In the genomic region with DNA sequence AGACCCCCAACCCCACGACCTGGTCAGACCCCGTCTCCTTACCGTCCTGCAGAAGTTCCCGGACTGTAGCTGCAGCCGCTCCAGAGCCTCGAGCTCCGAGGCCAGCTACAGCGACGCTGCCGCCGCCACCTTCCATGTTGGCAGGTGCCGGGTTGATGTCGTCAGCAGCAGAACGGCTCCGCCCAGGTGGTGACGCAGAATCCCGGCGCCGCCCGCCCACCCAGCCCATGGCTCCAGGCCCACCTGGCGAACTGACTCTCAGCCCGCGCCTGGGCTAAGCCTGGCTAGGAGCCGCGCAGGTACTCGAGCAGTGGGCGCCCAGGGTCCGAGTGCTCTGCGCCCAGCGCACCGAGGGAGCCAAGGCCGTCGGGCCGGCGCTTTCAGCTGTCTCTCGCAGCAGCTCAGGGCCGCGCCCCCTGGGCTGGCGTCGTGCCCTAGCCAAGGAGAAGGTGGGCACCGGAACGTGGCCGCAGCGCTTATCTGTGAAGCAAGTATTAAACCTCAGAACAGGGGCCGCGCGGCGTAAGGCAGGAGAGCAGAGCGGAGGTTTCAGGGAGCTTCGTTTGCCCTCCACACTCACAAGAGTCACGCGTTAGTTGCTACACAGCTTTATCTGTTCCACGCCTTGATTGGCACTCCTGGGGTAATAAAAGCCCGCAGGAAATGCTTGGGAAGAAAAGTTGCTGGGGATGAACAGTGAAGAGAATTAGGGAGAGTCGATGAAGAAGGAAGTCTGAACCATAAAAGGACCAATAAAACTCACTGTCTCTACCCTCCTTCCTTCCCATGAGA, we compare ENCODE assay signal across 8 cellular contexts. TPM values are rescaled to one million over a fixed set of nuclear protein-coding genes. Genes with fewer than 3 reads are reported as not detected.
DNase-seq lines count a peak whose midpoint lies in the region; ATAC-seq and TF ChIP-seq lines count a peak whose summit lies in the region.

A gene (minus strand): TSS at position 160 of the 792 bp plus-strand sequence. CDS start 24 bp downstream, at position 136.
A gene with protein sequence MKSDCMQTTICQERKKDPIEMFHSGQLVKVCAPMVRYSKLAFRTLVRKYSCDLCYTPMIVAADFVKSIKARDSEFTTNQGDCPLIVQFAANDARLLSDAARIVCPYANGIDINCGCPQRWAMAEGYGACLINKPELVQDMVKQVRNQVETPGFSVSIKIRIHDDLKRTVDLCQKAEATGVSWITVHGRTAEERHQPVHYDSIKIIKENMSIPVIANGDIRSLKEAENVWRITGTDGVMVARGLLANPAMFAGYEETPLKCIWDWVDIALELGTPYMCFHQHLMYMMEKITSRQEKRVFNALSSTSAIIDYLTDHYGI (plus strand): TSS at position 211 of the 792 bp plus-strand sequence. CDS start 3,100 bp downstream, outside the sequence.

- TF ChIP-seq CTCF in H9 (conservative IDR thresholded peaks at IDR 0.05): no peak
- no peak for TF ChIP-seq CTCF in omental fat pad (IDR thresholded peaks at IDR 0.05)

- peaks cover 2% of the 10 kb centered on the region; the same call in 1 of the 2 replicates for H3K27me3 Mint-ChIP-seq in H9 (ENCODE audit: low read depth)

- peak; percentile 91 for DNase-seq in GM03348 (ENCODE audit: low spot score)
- DNase-seq in H9: peak; percentile 91
- DNase-seq in M059J (ENCODE audit: low read depth): peak; percentile 76
- no peak for DNase-seq in SK-N-MC (ENCODE audit: low read depth, low spot score)
- DNase-seq in activated naive CD4-positive, alpha-beta T cell treated with anti-CD3 and anti-CD28 coated beads, Interleukin-2, amount 50 U/mL, for 16 hours: peak; percentile 86
- DNase-seq in germinal center (ENCODE audit: low spot score): peak; percentile 88
- peak; percentile 66 for DNase-seq in omental fat pad (ENCODE audit: low spot score)

- H3K9ac ChIP-seq in H9 (ENCODE audit: extremely low read depth, insufficient read length, low read length) (peak within 1 kb of the TSS; percentile 89), SK-N-MC (ENCODE audit: insufficient read length) (peak within 1 kb of the TSS; percentile 88)

- peak within 1 kb of the TSS; percentile 40 for H3K27ac ChIP-seq in H9 (ENCODE audit: insufficient read length, low read depth, low read length)
- H3K27ac ChIP-seq in SK-N-MC: peak within 1 kb of the TSS; percentile 22; the same call in 1 of the 2 replicates
- H3K27ac ChIP-seq in temporal lobe (ENCODE audit: low read depth, low read length): peak within 1 kb of the TSS; percentile 47

- peak within 1 kb of the TSS; percentile 30 for H2BK5ac ChIP-seq in H9 (ENCODE audit: insufficient read length, low read length)

- H3K56ac ChIP-seq in H9 (ENCODE audit: insufficient read length, low read depth, low read length): no peak within 1 kb of the TSS

- peak within 1 kb of the TSS; percentile 93 to 99 (median 97) for H3K27ac Mint-ChIP-seq in H9

- ATAC-seq in omental fat pad (ENCODE audit: low FRiP score): peak; percentile 92

- H4K20me1 ChIP-seq in H9 (ENCODE audit: control insufficient read depth, insufficient read depth, insufficient read length): no peaks in the 10 kb centered on the region

- no peak within 1 kb of the TSS for H2AK5ac ChIP-seq in H9 (ENCODE audit: insufficient read length, low read length)

- H3K9me3 ChIP-seq in H9 (ENCODE audit: control insufficient read depth, low read depth, low read length) (no peaks in the 10 kb centered on the region), SK-N-MC (ENCODE audit: low read depth, low read length) (no peaks in the 10 kb centered on the region)

- peaks cover 23 to 24% of the 10 kb centered on the region in 2 experiments for H3K4me1 Mint-ChIP-seq in H9

- H3K23ac ChIP-seq in H9 (ENCODE audit: insufficient read length, low read depth, low read length): no peak within 1 kb of the TSS

- H2BK120ac ChIP-seq in H9 (ENCODE audit: low read depth, low read length, poor library complexity, severe bottlenecking): no peak within 1 kb of the TSS

- H3K18ac ChIP-seq in H9 (ENCODE audit: insufficient read length, low read depth, low read length): peak within 1 kb of the TSS; percentile 83

- H3K79me1 ChIP-seq in H9 (ENCODE audit: insufficient read depth, low read depth, low read length, poor library complexity, severe bottlenecking): no peaks in the 10 kb centered on the region

- H2AFZ ChIP-seq in H9 (ENCODE audit: low read length): no peak within 1 kb of the TSS

- peak within 1 kb of the TSS; percentile 84 to 93 for H3K4me3 Mint-ChIP-seq in H9

- H2BK20ac ChIP-seq in H9 (ENCODE audit: low read depth, low read length, poor library complexity, severe bottlenecking): no peak within 1 kb of the TSS

- no peak within 1 kb of the TSS for H4K8ac ChIP-seq in H9 (replicated peaks; ENCODE audit: insufficient read length, low read depth, low read length)

- H3K36me3 ChIP-seq in SK-N-MC (ENCODE audit: insufficient read depth, low read length): no peaks in the 10 kb centered on the region

- H3K23me2 ChIP-seq in H9 (ENCODE audit: insufficient read length, low read depth, low read length, poor library complexity, severe bottlenecking): peaks cover 6% of the 10 kb centered on the region

- H3K4me3 ChIP-seq in SK-N-MC: peak within 1 kb of the TSS; percentile 97

- H3K79me2 ChIP-seq in H9 (ENCODE audit: insufficient read depth, low read length): no peaks in the 10 kb centered on the region; the same call in 1 of the 2 replicates

- no peak within 1 kb of the TSS for H2BK12ac ChIP-seq in H9 (ENCODE audit: insufficient read length, low read depth, low read length)

- H3K27me3 ChIP-seq in H9 (ENCODE audit: insufficient read depth, low read length): no peaks in the 10 kb centered on the region

- peak within 1 kb of the TSS; percentile 13 for H4K91ac ChIP-seq in H9 (ENCODE audit: insufficient read length, low read depth, low read length)

- WGBS in H9 (ENCODE audit: extremely low coverage, insufficient read length, low lambda C conversion rate): no CpG with 5 or more reads among the region's 55 CpGs

- H3T11ph ChIP-seq in H9 (ENCODE audit: low read length): no peak within 1 kb of the TSS

- no peak within 1 kb of the TSS for H2BK15ac ChIP-seq in H9 (ENCODE audit: low read depth, low read length)

- H3K14ac ChIP-seq in H9 (ENCODE audit: insufficient read depth, low read length): peak within 1 kb of the TSS; percentile 91

- no peaks in the 10 kb centered on the region for H3K9me3 Mint-ChIP-seq in H9

- peaks cover 0 to 10% (median 7%) of the 10 kb centered on the region in 3 experiments; a peak in 4 of 7 replicates for H3K36me3 Mint-ChIP-seq in H9 (ENCODE audit: insufficient read depth in 1 of 3, low read depth in 3 of 3)

- H3K4me2 ChIP-seq in H9 (ENCODE audit: insufficient read depth, insufficient read length, low read length): peak within 1 kb of the TSS; percentile 93

- H3K4ac ChIP-seq in H9 (ENCODE audit: low read depth, low read length): no peak within 1 kb of the TSS; the same call in 1 of the 2 replicates

- H4K5ac ChIP-seq in H9 (ENCODE audit: insufficient read length, low read depth, low read length): peak within 1 kb of the TSS; percentile 61

- no peaks in the 10 kb centered on the region for H3K4me1 ChIP-seq in H9 (ENCODE audit: insufficient read depth, low read length)

RNA-seq across cellular contexts. Expression of the first gene that starts in this region (rescaled TPM):
- total RNA-seq in H9 (2021) (20.2 and 21.8 TPM in 2 replicates), omental fat pad (10 to 100 TPM; 34.8 to 74.1 (median 41.2) TPM), temporal lobe (26.3 TPM)
- total RNA-seq in M059J (2014; rRNA removed; shearing (Covaris generic)): 20.8 and 62.3 TPM in 2 replicates

RNA-seq across cellular contexts. Expression of the second gene that starts in this region (rescaled TPM):
- total RNA-seq in H9 (2021) (10.8 TPM in 2 replicates), omental fat pad (1 to 10 TPM; 3.5 to 9.0 (median 4.8) TPM), temporal lobe (9.8 TPM)
- total RNA-seq in M059J (2014; rRNA removed; shearing (Covaris generic)): 8.1 and 12.5 TPM in 2 replicates
